In genomic region chr6:36997811-36998722, GRCh38 we compare ENCODE assay signal across 11 cellular contexts. TPM values are rescaled to one million over a fixed set of nuclear protein-coding genes. Genes with fewer than 3 reads are reported as not detected.
DNase-seq lines count a peak whose midpoint lies in the region; ATAC-seq, FAIRE-seq and TF ChIP-seq lines count a peak whose summit lies in the region.
"Had no signal": no experiment of that assay in that cellular context is flagged by ENCODE, and none has a peak within 500 bp of the region (broad histone marks: within the 10 kb centered on the region; RNA-seq: fewer than 3 reads in every experiment).

No MANE protein-coding gene starts in this region.

- intact Hi-C loops in Right ventricle myocardium inferior (cut with DNase I) (no loop called here), cardiac septum (cut with DNase I) (no loop called here), ovary (cut with DNase I) (no loop called here), aorta (cut with DNase I) (loop anchor here in 1 of 2 donors (5.0 kb wide), 1 partner anchor 106 kb away; no protein-coding TSS in a partner anchor)

- FAIRE-seq in RCC 7860 (lab: Jason Lieb, UNC): no peak

- H3K4me3 ChIP-seq in right atrium auricular region (no peak overlapping the region), ovary (no peak overlapping the region), aorta (ENCODE audit: low read length in 2 of 2) (no peak overlapping the region)

- 49 to 57% (median 52%) methylated on average over 18 of the region's 18 CpGs for WGBS in ovary, 3 donors
- WGBS in aorta, 2 donors: 27 to 32% methylated on average over 18 of the region's 18 CpGs

- no peak for TF ChIP-seq EP300 in ovary (IDR thresholded peaks at IDR 0.05)

- H3K36me3 ChIP-seq in right atrium auricular region (no peaks in the 10 kb centered on the region), ovary (no peaks in the 10 kb centered on the region), aorta (ENCODE audit: control insufficient read depth in 1 of 2, insufficient read depth in 2 of 2, low read length in 1 of 2) (no peaks in the 10 kb centered on the region)

- H3K4me1 ChIP-seq in right atrium auricular region (peaks cover 0 to 17% of the 10 kb centered on the region in 2 donors), ovary (ENCODE audit: insufficient read depth) (peaks cover 10% of the 10 kb centered on the region), aorta (ENCODE audit: control insufficient read depth in 1 of 2, insufficient read depth in 2 of 2, low read length in 2 of 2) (no peaks in the 10 kb centered on the region)

- peak; percentile 79 for ATAC-seq in Right ventricle myocardium inferior
- ATAC-seq in aorta (ENCODE audit: low FRiP score): peak; percentile 15

- TF ChIP-seq CTCF in right atrium auricular region (IDR thresholded peaks at IDR 0.05): no peak
- TF ChIP-seq CTCF in ovary (IDR thresholded peaks at IDR 0.05): no peak

- DNase-seq in Right ventricle myocardium inferior (ENCODE audit: missing footprints) (no peak), cardiac septum (ENCODE audit: low spot score) (no peak), right atrium auricular region (ENCODE audit: low spot score) (no peak), ovary (peak in 4 of 5 donors; percentile 38 to 67 (median 56)), aorta (peak in 1 of 2 donors; percentile 53), RCC 7860 (ENCODE audit: low spot score) (no peak), T-helper 2 cell (no peak)
- no peak for DNase-seq in stimulated activated CD4-positive, alpha-beta T cell treated with anti-CD3 and anti-CD28 coated beads, Interleukin-4, amount 100 ng/mL, for 24 hours
- DNase-seq: activated CD4-positive, alpha-beta T cell treated with anti-CD3 and anti-CD28 coated beads, Interleukin-2, amount 50 U/mL, for 4 hours had no signal

- H3K27me3 ChIP-seq in right atrium auricular region (no peaks in the 10 kb centered on the region), ovary (no peaks in the 10 kb centered on the region), aorta (ENCODE audit: control insufficient read depth in 1 of 2, insufficient read depth in 2 of 2, low read length in 1 of 2) (no peaks in the 10 kb centered on the region)

- H3K9me3 ChIP-seq in right atrium auricular region (no peaks in the 10 kb centered on the region), ovary (no peaks in the 10 kb centered on the region), aorta (ENCODE audit: control insufficient read depth, low read length) (no peaks in the 10 kb centered on the region)

- TF ChIP-seq POLR2A in ovary (IDR thresholded peaks at IDR 0.05): no peak

- H3K27ac ChIP-seq in right atrium auricular region (peak overlapping the region; percentile 83 to 88), ovary (peak overlapping the region in 1 of 2 donors; percentile 74), aorta (ENCODE audit: low read depth in 1 of 2, low read length in 2 of 2) (peak overlapping the region in 1 of 2 donors; percentile 29)

RNA-seq across cellular contexts. Expression of gene FGD2, which starts 7.4 kb away (rescaled TPM):
- total RNA-seq in Right ventricle myocardium inferior (7.9 TPM), cardiac septum (2.3 TPM), right atrium auricular region (1 to 10 TPM; 4.9 to 8.0 TPM), ovary (10 to 100 TPM in 3 of 7 donors, 1 to 10 TPM in 4; 3.4 to 13.6 (median 5.2) TPM), aorta (10 to 100 TPM; 19.9 to 33.9 TPM)
- polyA plus RNA-seq in ovary (1 to 10 TPM; 2.3 to 4.0 TPM), aorta (10 to 100 TPM in 1 of 2 donors, 1 to 10 TPM in 1; 2.2 to 12.9 TPM)
- total RNA-seq: glomerular endothelial cell, progenitor cell of endocrine pancreas had no signal

RNA-seq across cellular contexts. Expression of gene MTCH1, which starts 12.1 kb away (rescaled TPM):
- 220 TPM for total RNA-seq in Right ventricle myocardium inferior
- 139 TPM for total RNA-seq in cardiac septum
- 100 to 1,000 TPM; 155 to 259 TPM for total RNA-seq in right atrium auricular region
- total RNA-seq in ovary: 100 to 1,000 TPM; 127 to 223 (median 186) TPM
- polyA plus RNA-seq in ovary: 100 to 1,000 TPM; 114 to 164 TPM
- 100 to 1,000 TPM; 171 to 180 TPM for total RNA-seq in aorta
- polyA plus RNA-seq in aorta: 100 to 1,000 TPM; 152 to 193 TPM

RNA-seq across cellular contexts. Expression of gene PI16, which starts 43.5 kb away (rescaled TPM):
- total RNA-seq in Right ventricle myocardium inferior (15.1 TPM), cardiac septum (11.9 TPM), right atrium auricular region (10 to 100 TPM; 14.2 to 48.5 TPM), ovary (1 to 10 TPM in 4 of 7 donors, under 1 TPM in 2, not detected in 1; 0.12 to 3.4 (median 2.1) TPM), aorta (100 to 1,000 TPM in 1 of 2 donors, 10 to 100 TPM in 1; 38.7 to 383 TPM)
- polyA plus RNA-seq in ovary (10 to 100 TPM in 1 of 2 donors, 1 to 10 TPM in 1; 7.7 to 43.1 TPM), aorta (1 to 10 TPM in 1 of 2 donors, not detected in 1; 4.4 TPM)
- total RNA-seq: progenitor cell of endocrine pancreas had no signal

Comparison
In these comparisons a context has a peak if more than half of its experiments do, and no peak if none do; other contexts are left out.
1. DNase-seq: peak in ovary (4 of 5); none in Right ventricle myocardium inferior (single experiment), cardiac septum (single experiment), right atrium auricular region (single experiment), RCC 7860 (single experiment), T-helper 2 cell (0 of 5) and stimulated activated CD4-positive, alpha-beta T cell treated with anti-CD3 and anti-CD28 coated beads, Interleukin-4, amount 100 ng/mL, for 24 hours (single experiment).